8 cellular contexts compared by ENCODE assay signal in genomic region chr20:50517817-50518154, GRCh38. TPM values are rescaled to one million over a fixed set of nuclear protein-coding genes. Genes with fewer than 3 reads are reported as not detected.
DNase-seq lines count a peak whose midpoint lies in the region; ATAC-seq and TF ChIP-seq lines count a peak whose summit lies in the region.

No MANE protein-coding gene starts in this region.

- no peak for TF ChIP-seq POLR2A in GM18505 (IDR thresholded peaks at IDR 0.05; ENCODE audit: borderline replicate concordance, extremely low read depth, insufficient read depth, insufficient read length)

- peaks cover 16 to 24% of the 10 kb centered on the region in 2 donors for H3K36me3 Mint-ChIP-seq in CD14-positive monocyte
- H3K36me3 Mint-ChIP-seq in activated naive CD8-positive, alpha-beta T cell treated with anti-CD3 and anti-CD28 coated beads for 36 hours: peaks cover 38% of the 10 kb centered on the region
- no peaks in the 10 kb centered on the region for H3K36me3 Mint-ChIP-seq in naive B cell

- H3K36me3 ChIP-seq in WERI-Rb-1: peaks cover 8% of the 10 kb centered on the region

- no peak overlapping the region for H3K27ac ChIP-seq in WERI-Rb-1

- H3K9me3 ChIP-seq in WERI-Rb-1 (ENCODE audit: severe bottlenecking): no peaks in the 10 kb centered on the region

- H3K4me3 ChIP-seq in WERI-Rb-1 (ENCODE audit: low read depth, low read length): no peak overlapping the region

- H3K9me3 Mint-ChIP-seq in CD14-positive monocyte (no peaks in the 10 kb centered on the region), naive B cell (no peaks in the 10 kb centered on the region)
- no peaks in the 10 kb centered on the region for H3K9me3 Mint-ChIP-seq in activated naive CD8-positive, alpha-beta T cell treated with anti-CD3 and anti-CD28 coated beads for 36 hours

- H3K4me1 Mint-ChIP-seq in CD14-positive monocyte: peaks cover 93% of the 10 kb centered on the region
- H3K4me1 Mint-ChIP-seq in activated naive CD8-positive, alpha-beta T cell treated with anti-CD3 and anti-CD28 coated beads for 36 hours: peaks cover 87% of the 10 kb centered on the region
- peaks cover 65 to 100% (median 90%) of the 10 kb centered on the region in 3 donors for H3K4me1 Mint-ChIP-seq in naive B cell

- peak overlapping the region; percentile 42 to 83 for H3K4me3 Mint-ChIP-seq in CD14-positive monocyte
- peak overlapping the region; percentile 75 for H3K4me3 Mint-ChIP-seq in activated naive CD8-positive, alpha-beta T cell treated with anti-CD3 and anti-CD28 coated beads for 36 hours
- peak overlapping the region; percentile 76 to 95 (median 82) for H3K4me3 Mint-ChIP-seq in naive B cell

- H3K27ac Mint-ChIP-seq in CD14-positive monocyte (peak overlapping the region; percentile 88 to 97 (median 90)), naive B cell (peak overlapping the region; percentile 83 to 98 (median 95))
- H3K27ac Mint-ChIP-seq in activated naive CD8-positive, alpha-beta T cell treated with anti-CD3 and anti-CD28 coated beads for 36 hours: peak overlapping the region; percentile 92

- in situ Hi-C loops in KBM-7 (cut with MboI; ENCODE audit: low pct_unique_long_range_greater_than_20kb, low sequenced_read_pairs): no loop called here
- in situ Hi-C loops in GM13976 (cut with MboI; ENCODE audit: low sequenced_read_pairs, unreplicated experiment): no loop called here

- DNase-seq in CD14-positive monocyte (ENCODE audit: low spot score) (no peak), KBM-7 (peak; percentile 38), naive B cell (no peak), GM13976 (ENCODE audit: low spot score) (no peak), NCI-H1436 treated with DMSO at 0.1 percent for 48 hours (lab: John Stamatoyannopoulos, UW) (no peak), WERI-Rb-1 (no peak)
- DNase-seq in activated naive CD8-positive, alpha-beta T cell treated with anti-CD3 and anti-CD28 coated beads for 36 hours: no peak

- no peaks in the 10 kb centered on the region for H3K27me3 ChIP-seq in WERI-Rb-1 (ENCODE audit: insufficient read depth, low read depth, severe bottlenecking)

- no peak for TF ChIP-seq CTCF in CD14-positive monocyte (IDR thresholded peaks at IDR 0.05)
- no peak for TF ChIP-seq CTCF in GM13976 (IDR thresholded peaks at IDR 0.05; ENCODE audit: borderline replicate concordance, control extremely low read depth, extremely low read depth, insufficient read depth, missing control alignments)
- TF ChIP-seq CTCF in WERI-Rb-1 (IDR thresholded peaks at IDR 0.05; ENCODE audit: low read depth, low read length): no peak

- no peaks in the 10 kb centered on the region for H3K27me3 Mint-ChIP-seq in CD14-positive monocyte (ENCODE audit: low read depth in 3 of 3)
- H3K27me3 Mint-ChIP-seq in activated naive CD8-positive, alpha-beta T cell treated with anti-CD3 and anti-CD28 coated beads for 36 hours: no peaks in the 10 kb centered on the region
- no peaks in the 10 kb centered on the region for H3K27me3 Mint-ChIP-seq in naive B cell

- intact Hi-C loops in CD14-positive monocyte (cut with micrococcal nuclease): loop anchor here in 1 of 2 donors (2.0 kb wide), 1 partner anchor 35 kb away; no protein-coding TSS in a partner anchor

- ATAC-seq in naive B cell (ENCODE audit: low read depth in 2 of 2) (no peak), GM18505 (IDR thresholded peaks at IDR 0.05; ENCODE audit: unreplicated experiment) (no peak)

RNA-seq across cellular contexts. Expression of gene PTPN1, which starts 7.6 kb away (rescaled TPM):
- polyA plus RNA-seq in CD14-positive monocyte (10 to 100 TPM; 12.4 to 19.1 TPM), naive B cell (ENCODE audit: low read depth in 6 of 6) (10 to 100 TPM; 14.0 to 57.1 (median 46.1) TPM)
- 10 to 100 TPM; 53.0 to 54.0 TPM for total RNA-seq in activated naive CD8-positive, alpha-beta T cell treated with anti-CD3 and anti-CD28 coated beads for 36 hours
